10 cellular contexts compared by ENCODE assay signal in genomic region chr16:27400751-27401620, GRCh38. TPM values are rescaled to one million over a fixed set of nuclear protein-coding genes. Genes with fewer than 3 reads are reported as not detected.
DNase-seq lines count a peak whose midpoint lies in the region; ATAC-seq and TF ChIP-seq lines count a peak whose summit lies in the region.
"Had no signal": no experiment of that assay in that cellular context is flagged by ENCODE, and none has a peak within 500 bp of the region (broad histone marks: within the 10 kb centered on the region; RNA-seq: fewer than 3 reads in every experiment).

No MANE protein-coding gene starts in this region.

- intact Hi-C loops in natural killer cell (cut with micrococcal nuclease): loop anchor here (2.0 to 5.0 kb wide), 2 partner anchors 34 to 166 kb away; no protein-coding TSS in a partner anchor

- DNase-seq in amniotic epithelial cell (ENCODE audit: low read depth) (peak; percentile 7), natural killer cell (no peak), suprapubic skin (ENCODE audit: low spot score in 2 of 2) (no peak)
- DNase-seq in effector CD4-positive, alpha-beta T cell: no peak
- DNase-seq: NCI-H1092 had no signal

- H3K4me3 ChIP-seq in DOHH2 (ENCODE audit: low read length) (peak overlapping the region; percentile 92), suprapubic skin (no peak overlapping the region)
- H3K4me3 ChIP-seq: prostate gland had no signal

- H3K4me1 ChIP-seq in DOHH2 (ENCODE audit: control insufficient read depth, low read length) (peaks cover 95% of the 10 kb centered on the region), suprapubic skin (peaks cover 13% of the 10 kb centered on the region)
- H3K4me1 ChIP-seq: prostate gland had no signal

- H3K9me3 Mint-ChIP-seq in natural killer cell: peaks cover 0 to 3% of the 10 kb centered on the region in 2 donors

- peak overlapping the region; percentile 97 for H3K4me2 ChIP-seq in DOHH2 (ENCODE audit: low read length)

- peak overlapping the region; percentile 67 for H3K4me3 Mint-ChIP-seq in natural killer cell

- no peak for TF ChIP-seq POLR2A in suprapubic skin (IDR thresholded peaks at IDR 0.05)

- H3K27ac ChIP-seq in DOHH2 (ENCODE audit: low read depth, low read length): peak overlapping the region; percentile 93
- peak overlapping the region; percentile 50 for H3K27ac ChIP-seq in KOPT-K1 (ENCODE audit: low read depth, low read length, poor library complexity, severe bottlenecking)
- no peak overlapping the region for H3K27ac ChIP-seq in suprapubic skin
- H3K27ac ChIP-seq: prostate gland had no signal

- H4K20me1 ChIP-seq in DOHH2 (ENCODE audit: control insufficient read depth, insufficient read depth, low read depth, low read length): no peaks in the 10 kb centered on the region

- H3K36me3 ChIP-seq in DOHH2 (ENCODE audit: control insufficient read depth, low read length) (peaks cover 27% of the 10 kb centered on the region), KOPT-K1 (ENCODE audit: insufficient read depth, low read length) (no peaks in the 10 kb centered on the region), suprapubic skin (no peaks in the 10 kb centered on the region)
- H3K36me3 ChIP-seq: prostate gland had no signal

- no peaks in the 10 kb centered on the region for H3K9me2 ChIP-seq in DOHH2 (replicated peaks; ENCODE audit: control insufficient read depth, low read length)

- H3K79me2 ChIP-seq in DOHH2 (ENCODE audit: control insufficient read depth, low read length): peaks cover 32% of the 10 kb centered on the region

- H3K36me3 Mint-ChIP-seq in natural killer cell: no peaks in the 10 kb centered on the region

- H3K27me3 Mint-ChIP-seq in natural killer cell (ENCODE audit: low read depth in 2 of 2): no peaks in the 10 kb centered on the region

- H3K9me3 ChIP-seq in DOHH2 (ENCODE audit: control insufficient read depth, insufficient read depth, low read length) (peaks cover 6% of the 10 kb centered on the region), KOPT-K1 (ENCODE audit: insufficient read depth, low read length, poor library complexity, severe bottlenecking) (no peaks in the 10 kb centered on the region), suprapubic skin (no peaks in the 10 kb centered on the region)
- H3K9me3 ChIP-seq: prostate gland had no signal

- H3K4me1 Mint-ChIP-seq in natural killer cell: peaks cover 64 to 73% of the 10 kb centered on the region in 2 donors

- no peak for ATAC-seq in natural killer cell
- ATAC-seq in GM21717 (IDR thresholded peaks at IDR 0.05; ENCODE audit: unreplicated experiment): no peak

- WGBS in suprapubic skin: 46% methylated on average over 11 of the region's 11 CpGs

- H3F3A ChIP-seq in DOHH2 (ENCODE audit: control insufficient read depth, insufficient read depth): peaks cover 52% of the 10 kb centered on the region

- peak overlapping the region; percentile 98 to 99 for H3K27ac Mint-ChIP-seq in natural killer cell

- TF ChIP-seq CTCF in DOHH2 (IDR thresholded peaks at IDR 0.05; ENCODE audit: low read depth, low read length, poor library complexity, severe bottlenecking) (no peak), natural killer cell (IDR thresholded peaks at IDR 0.05) (no peak), suprapubic skin (IDR thresholded peaks at IDR 0.05) (no peak)

- H3K27me3 ChIP-seq in DOHH2 (ENCODE audit: control insufficient read depth, low read length) (peaks cover 6% of the 10 kb centered on the region; the same call in 1 of the 2 replicates), suprapubic skin (peaks cover 15% of the 10 kb centered on the region)

- no peak for TF ChIP-seq EP300 in suprapubic skin (IDR thresholded peaks at IDR 0.05)

RNA-seq across cellular contexts. Expression of gene IL21R, which starts 1.0 kb away (rescaled TPM):
- 10 to 100 TPM; 24.3 to 45.7 (median 26.5) TPM for total RNA-seq in natural killer cell
- total RNA-seq in suprapubic skin: 1 to 10 TPM in 1 of 4 donors, under 1 TPM in 3; 0.08 to 1.2 (median 0.23) TPM
- total RNA-seq: bronchial epithelial cell had no signal

Comparison
In these comparisons a context has a peak if more than half of its experiments do, and no peak if none do; other contexts are left out.
1. RNA of gene IL21R, which starts 1.0 kb away (total RNA-seq): 24.3 to 45.7 TPM in natural killer cell; 0.08 to 1.2 TPM in suprapubic skin; every median in the first group is over 10 times any median in the second.